ENCODE assay signal across 1 cellular context in genomic region chr14:99229654-99230215, GRCh38.
A peak's percentile ranks its signal among the peaks of the same experiment; 100 is the strongest.
TF ChIP-seq lines count a peak whose summit lies in the region.

No MANE protein-coding gene starts in this region.

TF ChIP-seq in HEK293, 187 proteins besides CTCF, POLR2A, EP300 and RAD21 (continued from another document and continues in another):
- no peak for TF ChIP-seq ZNF169 (tag by site-specific recombination; IDR thresholded peaks at IDR 0.05)
- TF ChIP-seq ZNF404 (tag by site-specific recombination; IDR thresholded peaks at IDR 0.05) = no peak
- TF ChIP-seq ZFHX2 (tag by site-specific recombination; conservative IDR thresholded peaks at IDR 0.05) = no peak
- TF ChIP-seq BCL11A (tag by site-specific recombination; IDR thresholded peaks at IDR 0.05; ENCODE audit: low read depth) = no peak
- TF ChIP-seq SP7 (tag by site-specific recombination; IDR thresholded peaks at IDR 0.05) = peak; percentile 60; the same call in 1 of the 2 replicates
- no peak for TF ChIP-seq ZNF221 (tag by site-specific recombination; IDR thresholded peaks at IDR 0.05; ENCODE audit: borderline replicate concordance)
- no peak for TF ChIP-seq ZNF837 (tag by site-specific recombination; IDR thresholded peaks at IDR 0.05)
- no peak for TF ChIP-seq ZNF768 (tag by site-specific recombination; IDR thresholded peaks at IDR 0.05)
- TF ChIP-seq MZF1 (tag by site-specific recombination; IDR thresholded peaks at IDR 0.05; ENCODE audit: borderline replicate concordance) = no peak
- no peak for TF ChIP-seq ZBTB49 (tag by site-specific recombination; IDR thresholded peaks at IDR 0.05; ENCODE audit: low read depth)
- TF ChIP-seq ZNF530 (tag by site-specific recombination; IDR thresholded peaks at IDR 0.05; ENCODE audit: low read depth) = no peak
- no peak for TF ChIP-seq MEIS1 (CRISPR knock-in tag; IDR thresholded peaks at IDR 0.05; ENCODE audit: borderline replicate concordance)
- TF ChIP-seq ZNF341 (tag by site-specific recombination; IDR thresholded peaks at IDR 0.05; ENCODE audit: low read depth) = peak; percentile 83
- TF ChIP-seq ZNF549 (tag by site-specific recombination; IDR thresholded peaks at IDR 0.05) = no peak
- TF ChIP-seq ZNF423 (tag by site-specific recombination; IDR thresholded peaks at IDR 0.05) = peak; percentile 70
- TF ChIP-seq GLI4 (tag by site-specific recombination; IDR thresholded peaks at IDR 0.05) = no peak
- no peak for TF ChIP-seq REST (tag by site-specific recombination; IDR thresholded peaks at IDR 0.05)
- TF ChIP-seq ZNF266 (tag by site-specific recombination; IDR thresholded peaks at IDR 0.05; ENCODE audit: low read depth) = no peak
- no peak for TF ChIP-seq ZNF677 (tag by site-specific recombination; IDR thresholded peaks at IDR 0.05)
- peak; percentile 99 for TF ChIP-seq ZBTB6 (tag by site-specific recombination; IDR thresholded peaks at IDR 0.05)
- no peak for TF ChIP-seq ZNF510 (tag by site-specific recombination; IDR thresholded peaks at IDR 0.05; ENCODE audit: insufficient replicate concordance)
- TF ChIP-seq ZFP37 (tag by site-specific recombination; IDR thresholded peaks at IDR 0.05) = no peak
- TF ChIP-seq ZNF701 (tag by site-specific recombination; IDR thresholded peaks at IDR 0.05) = no peak
- no peak for TF ChIP-seq ZNF624 (tag by site-specific recombination; IDR thresholded peaks at IDR 0.05)
- no peak for TF ChIP-seq ZNF112 (tag by site-specific recombination; IDR thresholded peaks at IDR 0.05)
- no peak for TF ChIP-seq ZNF146 (tag by site-specific recombination; IDR thresholded peaks at IDR 0.05)
- no peak for TF ChIP-seq ZNF274 (IDR thresholded peaks at IDR 0.05; ENCODE audit: low read length)
- no peak for TF ChIP-seq ZNF274 (tag by site-specific recombination; IDR thresholded peaks at IDR 0.05; ENCODE audit: borderline replicate concordance)
- TF ChIP-seq ZNF600 (tag by site-specific recombination; IDR thresholded peaks at IDR 0.05) = peak; percentile 92
- no peak for TF ChIP-seq ZNF37A (tag by site-specific recombination; IDR thresholded peaks at IDR 0.05)
- TF ChIP-seq ZNF140 (tag by site-specific recombination; IDR thresholded peaks at IDR 0.05) = no peak
- no peak for TF ChIP-seq ZNF747 (tag by site-specific recombination; IDR thresholded peaks at IDR 0.05)
- no peak for TF ChIP-seq ZNF174 (tag by site-specific recombination; IDR thresholded peaks at IDR 0.05)
- TF ChIP-seq IKZF3 (tag by site-specific recombination; IDR thresholded peaks at IDR 0.05) = peak; percentile 63
- TF ChIP-seq KLF17 (tag by site-specific recombination; IDR thresholded peaks at IDR 0.05) = no peak
- TF ChIP-seq SALL2 (tag by site-specific recombination; IDR thresholded peaks at IDR 0.05; ENCODE audit: borderline replicate concordance) = no peak
- TF ChIP-seq ZNF449 (tag by site-specific recombination; IDR thresholded peaks at IDR 0.05) = no peak
- TF ChIP-seq ZSCAN5A (tag by site-specific recombination; IDR thresholded peaks at IDR 0.05) = no peak
- no peak for TF ChIP-seq ZSCAN18 (tag by site-specific recombination; IDR thresholded peaks at IDR 0.05)
- TF ChIP-seq ZNF394 (tag by site-specific recombination; IDR thresholded peaks at IDR 0.05; ENCODE audit: borderline replicate concordance) = no peak
- TF ChIP-seq ZNF239 (tag by site-specific recombination; IDR thresholded peaks at IDR 0.05) = no peak
- no peak for TF ChIP-seq KLF16 (tag by site-specific recombination; IDR thresholded peaks at IDR 0.05)
- no peak for TF ChIP-seq HOXD13 (CRISPR knock-in tag; IDR thresholded peaks at IDR 0.05; ENCODE audit: borderline replicate concordance)
- no peak for TF ChIP-seq ZNF155 (tag by site-specific recombination; IDR thresholded peaks at IDR 0.05)
- TF ChIP-seq ZXDB (tag by site-specific recombination; IDR thresholded peaks at IDR 0.05) = peak; percentile 48
- no peak for TF ChIP-seq ZBTB1 (tag by site-specific recombination; IDR thresholded peaks at IDR 0.05)
- TF ChIP-seq ZBTB26 (tag by site-specific recombination; optimal IDR thresholded peaks at IDR 0.05) = no peak
- no peak for TF ChIP-seq ZNF585B (tag by site-specific recombination; IDR thresholded peaks at IDR 0.05)
- TF ChIP-seq ZNF791 (tag by site-specific recombination; IDR thresholded peaks at IDR 0.05) = no peak
- TF ChIP-seq ZNF292 (tag by site-specific recombination; IDR thresholded peaks at IDR 0.05; ENCODE audit: borderline replicate concordance, low read depth) = no peak
- TF ChIP-seq ZNF488 (tag by site-specific recombination; IDR thresholded peaks at IDR 0.05) = no peak
- TF ChIP-seq SP3 (tag by site-specific recombination; IDR thresholded peaks at IDR 0.05) = no peak
- TF ChIP-seq REPIN1 (tag by site-specific recombination; IDR thresholded peaks at IDR 0.05; ENCODE audit: low read depth) = no peak
- peak; percentile 86 for TF ChIP-seq OSR2 (tag by site-specific recombination; IDR thresholded peaks at IDR 0.05)
- TF ChIP-seq ZNF704 (tag by site-specific recombination; IDR thresholded peaks at IDR 0.05) = no peak
- no peak for TF ChIP-seq ZNF660 (tag by site-specific recombination; IDR thresholded peaks at IDR 0.05)
- no peak for TF ChIP-seq KLF9 (tag by site-specific recombination; IDR thresholded peaks at IDR 0.05; ENCODE audit: low read depth)
- no peak for TF ChIP-seq ZNF626 (tag by site-specific recombination; IDR thresholded peaks at IDR 0.05)
- TF ChIP-seq ZNF555 (tag by site-specific recombination; conservative IDR thresholded peaks at IDR 0.05) = no peak
- TF ChIP-seq ZNF311 (tag by site-specific recombination; IDR thresholded peaks at IDR 0.05; ENCODE audit: borderline replicate concordance) = no peak
- TF ChIP-seq YY2 (tag by site-specific recombination; IDR thresholded peaks at IDR 0.05) = no peak
- TF ChIP-seq KLF1 (tag by site-specific recombination; IDR thresholded peaks at IDR 0.05) = no peak
